In the genomic region with DNA sequence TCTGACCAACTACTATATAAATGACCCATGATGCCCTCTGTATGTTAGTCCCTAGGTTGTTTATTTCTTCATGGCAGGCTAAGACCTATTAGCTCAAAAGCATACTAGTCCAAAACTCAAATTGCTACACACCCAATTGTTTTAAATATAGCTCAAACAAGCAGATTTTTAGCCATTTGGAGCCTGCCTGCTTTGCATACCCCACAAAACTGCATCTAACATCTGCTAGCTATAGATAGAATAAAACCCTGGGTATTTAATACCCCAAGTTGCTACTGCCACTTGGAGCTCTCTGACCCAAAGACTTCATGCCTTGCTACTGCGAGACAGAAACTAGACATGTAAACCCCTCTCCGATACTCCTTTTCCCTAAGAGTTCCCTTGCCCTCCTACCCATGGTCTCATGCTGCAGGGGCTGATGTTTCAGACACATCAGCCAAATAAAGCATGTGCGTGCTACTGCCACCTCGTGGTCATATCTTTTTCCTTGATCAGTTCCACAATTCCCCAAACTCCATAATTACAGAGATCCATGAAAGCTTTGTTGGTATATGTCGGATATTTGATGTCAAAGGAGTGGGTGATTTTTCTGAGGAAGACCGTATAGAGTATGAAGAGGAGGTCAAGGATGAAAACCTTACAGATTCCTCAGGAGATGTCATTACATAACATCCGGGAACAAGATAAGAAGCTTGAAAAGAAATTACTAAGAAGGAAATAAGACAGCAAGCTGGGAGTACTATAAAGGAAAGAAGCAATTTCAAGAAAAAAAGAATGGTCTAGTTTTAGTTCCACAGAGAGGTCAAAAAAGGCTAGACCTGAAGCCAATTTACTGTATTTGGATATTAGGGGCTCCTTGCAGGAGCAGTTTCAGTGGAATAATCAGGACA, we compare ENCODE assay signal across 8 cellular contexts.
A peak's percentile ranks its signal among the peaks of the same experiment; 100 is the strongest.
DNase-seq lines count a peak whose midpoint lies in the region; ATAC-seq and TF ChIP-seq lines count a peak whose summit lies in the region.

No MANE protein-coding gene starts in this region.

- H3K4me1 ChIP-seq in tibial artery, result no peaks in the 10 kb centered on the region

- H3K4me3 Mint-ChIP-seq in MCF 10A (ENCODE audit: unreplicated experiment), result no peak overlapping the region

- no peaks in the 10 kb centered on the region for H3K36me3 Mint-ChIP-seq in MCF 10A (ENCODE audit: insufficient read depth, unreplicated experiment)

- peak; percentile 52 for DNase-seq in activated CD8-positive, alpha-beta memory T cell treated with anti-CD3 and anti-CD28 coated beads, Interleukin-2, amount 50 U/mL, for 48 hours
- DNase-seq in activated CD8-positive, alpha-beta memory T cell treated with anti-CD3 and anti-CD28 coated beads for 24 hours, result no peak
- DNase-seq in H7, result peak; percentile 13
- DNase-seq in NCI-H2227 (lab: John Stamatoyannopoulos, UW; ENCODE audit: unreplicated experiment), result peak; percentile 49
- DNase-seq in MCF 10A (ENCODE audit: unreplicated experiment), result peak; percentile 64
- DNase-seq in left colon, result peak in 1 of 2 donors; percentile 52
- peak in 1 of 2 donors; percentile 24 for DNase-seq in tibial artery
- DNase-seq in NCI-H128 (lab: John Stamatoyannopoulos, UW; ENCODE audit: unreplicated experiment), result no peak

- H3K4me1 Mint-ChIP-seq in MCF 10A (ENCODE audit: insufficient read depth, unreplicated experiment), result no peaks in the 10 kb centered on the region

- H3K27me3 ChIP-seq in H7 (ENCODE audit: control insufficient read depth, insufficient read depth, low read length) (no peaks in the 10 kb centered on the region), tibial artery (no peaks in the 10 kb centered on the region)

- no peak overlapping the region for H3K27ac ChIP-seq in tibial artery

- H3K4me3 ChIP-seq in H7 (ENCODE audit: insufficient read depth, low read depth, low read length) (no peak overlapping the region), tibial artery (no peak overlapping the region)

- peak; percentile 62 for ATAC-seq in left colon

- H3K27me3 Mint-ChIP-seq in MCF 10A (ENCODE audit: insufficient read depth, unreplicated experiment), result peaks cover 48% of the 10 kb centered on the region

- POLR2A ChIA-PET in MCF 10A (lab: Yijun Ruan, JAX), result interaction anchor here (1.6 kb wide), 1 partner anchor 480 kb away, joined by 6 read pairs; no protein-coding TSS in a partner anchor

- intact Hi-C loops in MCF 10A (cut with micrococcal nuclease) (loop anchor here (1.0 to 2.0 kb wide), 5 partner anchors 225 to 542 kb away; no protein-coding TSS in a partner anchor), left colon (cut with DNase I, micrococcal nuclease) (loop anchor here in 1 of 2 donors (10.0 kb wide), 1 partner anchor 260 kb away; no protein-coding TSS in a partner anchor), tibial artery (cut with DNase I; ENCODE audit: low total_unique reads) (loop anchor here (10.0 kb wide), 1 partner anchor 260 kb away; no protein-coding TSS in a partner anchor)

- H3K9me3 Mint-ChIP-seq in MCF 10A (ENCODE audit: unreplicated experiment), result no peaks in the 10 kb centered on the region

- H3K36me3 ChIP-seq in H7 (replicated peaks; ENCODE audit: control insufficient read depth, insufficient read depth, low read length), result no peaks in the 10 kb centered on the region
- no peaks in the 10 kb centered on the region for H3K36me3 ChIP-seq in tibial artery

- no TSS peak for BruUV-seq in MCF 10A (replicated peaks; lab: Mats Ljungman, UMichigan)

- TF ChIP-seq CTCF in MCF 10A (IDR thresholded peaks at IDR 0.05; ENCODE audit: unreplicated experiment) (peak; percentile 56), tibial artery (IDR thresholded peaks at IDR 0.05) (peak; percentile 42 to 53)

- H3K27ac Mint-ChIP-seq in MCF 10A (ENCODE audit: low read depth, unreplicated experiment), result no peak overlapping the region

- H3K9me3 ChIP-seq in tibial artery, result no peaks in the 10 kb centered on the region

- CTCF ChIA-PET in MCF 10A (lab: Yijun Ruan, JAX), result interaction anchor here (0.5 to 8.0 kb wide), 77 partner anchors 9 to 1282 kb away, joined by 3 to 77 read pairs (median 4); no protein-coding TSS in a partner anchor

Comparison
In these comparisons a context has a peak if more than half of its experiments do, and no peak if none do; other contexts are left out.
1. DNase-seq: peak in activated CD8-positive, alpha-beta memory T cell treated with anti-CD3 and anti-CD28 coated beads, Interleukin-2, amount 50 U/mL, for 48 hours (single experiment), H7 (single experiment), NCI-H2227 (single experiment) and MCF 10A (single experiment); none in activated CD8-positive, alpha-beta memory T cell treated with anti-CD3 and anti-CD28 coated beads for 24 hours (single experiment) and NCI-H128 (single experiment).